Comparison of ENCODE assay signal across 10 cellular contexts in genomic region chr9:34592895-34593601, GRCh38. TPM values are rescaled to one million over a fixed set of nuclear protein-coding genes. Genes with fewer than 3 reads are reported as not detected.
DNase-seq lines count a peak whose midpoint lies in the region; ATAC-seq and TF ChIP-seq lines count a peak whose summit lies in the region.
"Had no signal": no experiment of that assay in that cellular context is flagged by ENCODE, and none has a peak within 500 bp of the region (broad histone marks: within the 10 kb centered on the region; RNA-seq: fewer than 3 reads in every experiment).

No MANE protein-coding gene starts in this region.

- peaks cover 4 to 61% (median 13%) of the 10 kb centered on the region in 9 donors for H3K27me3 ChIP-seq in heart left ventricle
- H3K27me3 ChIP-seq in ovary = no peaks in the 10 kb centered on the region

- TF ChIP-seq CTCF in heart left ventricle (IDR thresholded peaks at IDR 0.05) (no peak), ovary (IDR thresholded peaks at IDR 0.05) (no peak)

- H3K27ac Mint-ChIP-seq in stimulated activated naive B cell treated with anti-CD40 and anti-IgM and Interleukin-4, amounts not matched to agents 10 μg/mL and 1 μg/mL and 100 μg/mL, for 72 hours = no peak overlapping the region

- TF ChIP-seq POLR2A in heart left ventricle (IDR thresholded peaks at IDR 0.05) (no peak), ovary (IDR thresholded peaks at IDR 0.05) (no peak)

- 12 to 20% (median 13%) methylated on average over 12 to 26 of the region's 26 CpGs for WGBS in heart left ventricle, 4 donors
- WGBS in ovary, 3 donors = 6 to 7% (median 7%) methylated on average over 17 to 26 of the region's 26 CpGs

- H3K27me3 Mint-ChIP-seq in stimulated activated naive B cell treated with anti-CD40 and anti-IgM and Interleukin-4, amounts not matched to agents 10 μg/mL and 1 μg/mL and 100 μg/mL, for 72 hours = peaks cover 65 to 75% of the 10 kb centered on the region in 2 donors

- H3K27ac ChIP-seq in heart left ventricle (peak overlapping the region in 8 of 12 donors; percentile 17 to 66 (median 36)), ovary (peak overlapping the region; percentile 60 to 61)

- H3K4me1 Mint-ChIP-seq in stimulated activated naive B cell treated with anti-CD40 and anti-IgM and Interleukin-4, amounts not matched to agents 10 μg/mL and 1 μg/mL and 100 μg/mL, for 72 hours = peaks cover 36 to 50% of the 10 kb centered on the region in 2 donors

- H3K4me1 ChIP-seq in ES-I3 (ENCODE audit: insufficient read depth, low read length) (peaks cover 15% of the 10 kb centered on the region), heart left ventricle (peaks cover 0 to 52% (median 30%) of the 10 kb centered on the region in 12 donors), ovary (ENCODE audit: insufficient read depth) (peaks cover 3% of the 10 kb centered on the region)

- intact Hi-C loops in heart left ventricle (cut with DNase I) (loop anchor here (1.0 to 10.0 kb wide), 12 partner anchors 45 to 261 kb away; no protein-coding TSS in a partner anchor), ovary (cut with DNase I) (loop anchor here in 3 of 4 donors (2.0 to 5.0 kb wide), 4 partner anchors 44 to 191 kb away; no protein-coding TSS in a partner anchor)

- peak; percentile 77 to 83 (median 80) for ATAC-seq in heart left ventricle
- no peak for ATAC-seq in GM18511 (IDR thresholded peaks at IDR 0.05; ENCODE audit: unreplicated experiment)
- no peak for ATAC-seq in stimulated activated naive B cell treated with anti-CD40 and anti-IgM and Interleukin-4, amounts not matched to agents 10 μg/mL and 1 μg/mL and 100 μg/mL, for 72 hours (replicated peaks)

- H3K9ac ChIP-seq in ES-I3 (ENCODE audit: low read depth, low read length) = peak overlapping the region; percentile 19; the same call in 1 of the 2 replicates

- H3K36me3 Mint-ChIP-seq in stimulated activated naive B cell treated with anti-CD40 and anti-IgM and Interleukin-4, amounts not matched to agents 10 μg/mL and 1 μg/mL and 100 μg/mL, for 72 hours = peaks cover 0 to 5% of the 10 kb centered on the region in 2 donors

- peak overlapping the region in 1 of 12 donors; percentile 3 for H3K4me3 ChIP-seq in heart left ventricle
- no peak overlapping the region for H3K4me3 ChIP-seq in ovary

- H3K9me3 ChIP-seq in ES-I3 (ENCODE audit: control insufficient read depth, insufficient read depth, low read length) = no peaks in the 10 kb centered on the region
- no peaks in the 10 kb centered on the region for H3K9me3 ChIP-seq in heart left ventricle
- no peaks in the 10 kb centered on the region for H3K9me3 ChIP-seq in ovary

- no peak for TF ChIP-seq EP300 in ovary (IDR thresholded peaks at IDR 0.05)

- no peak overlapping the region for H3K4me3 Mint-ChIP-seq in stimulated activated naive B cell treated with anti-CD40 and anti-IgM and Interleukin-4, amounts not matched to agents 10 μg/mL and 1 μg/mL and 100 μg/mL, for 72 hours

- H3K9me3 Mint-ChIP-seq in stimulated activated naive B cell treated with anti-CD40 and anti-IgM and Interleukin-4, amounts not matched to agents 10 μg/mL and 1 μg/mL and 100 μg/mL, for 72 hours = no peaks in the 10 kb centered on the region

- H3K36me3 ChIP-seq in ES-I3 (ENCODE audit: insufficient read depth, low read length) (no peaks in the 10 kb centered on the region), heart left ventricle (no peaks in the 10 kb centered on the region), ovary (no peaks in the 10 kb centered on the region)

- DNase-seq in RPMI7951 (ENCODE audit: low read depth) (peak; percentile 8), heart left ventricle (peak; percentile 58 to 80 (median 77)), ovary (peak; percentile 79 to 93 (median 82)), superior temporal gyrus (ENCODE audit: extremely low spot score) (no peak), KG1 (lab: John Stamatoyannopoulos, UW) (no peak)
- DNase-seq in stimulated activated naive B cell treated with anti-CD40 and anti-IgM and Interleukin-4, amounts not matched to agents 10 μg/mL and 1 μg/mL and 100 μg/mL, for 72 hours = no peak
- DNase-seq: effector CD4-positive, alpha-beta T cell; stimulated activated CD4-positive, alpha-beta T cell treated with anti-CD3 and anti-CD28 coated beads, Interleukin-12 subunit alpha, Interleukin-12 subunit beta, amount 100 ng/mL, for 4 hours had no signal

RNA-seq across cellular contexts. Expression of gene CNTFR, which starts 3.5 kb away (rescaled TPM):
- total RNA-seq in RPMI7951 (2014; rRNA removed; shearing (Covaris generic)) = not detected in 2 replicates
- total RNA-seq in heart left ventricle (1 to 10 TPM in 5 of 9 donors, under 1 TPM in 4; 0.43 to 9.8 (median 1.2) TPM), ovary (1 to 10 TPM; 1.3 to 3.7 (median 2.6) TPM)
- polyA plus RNA-seq in heart left ventricle (1 to 10 TPM; 2.2 to 2.3 TPM), ovary (1 to 10 TPM; 1.2 to 4.7 TPM)

RNA-seq across cellular contexts. Expression of gene RPP25L, which starts 18.8 kb away (rescaled TPM):
- total RNA-seq in RPMI7951 (2014; rRNA removed; shearing (Covaris generic)) = 27.6 and 37.6 TPM in 2 replicates
- total RNA-seq in heart left ventricle (10 to 100 TPM; 22.5 to 79.2 (median 38.3) TPM), ovary (10 to 100 TPM; 14.4 to 26.0 (median 20.6) TPM)
- polyA plus RNA-seq in heart left ventricle (10 to 100 TPM; 31.7 to 59.9 TPM), ovary (10 to 100 TPM in 1 of 2 donors, 1 to 10 TPM in 1; 5.4 to 28.8 TPM)

RNA-seq across cellular contexts. Expression of gene DCTN3, which starts 27.2 kb away (rescaled TPM):
- 213 and 217 TPM in 2 replicates for total RNA-seq in RPMI7951 (2014; rRNA removed; shearing (Covaris generic))
- total RNA-seq in heart left ventricle = 100 to 1,000 TPM; 104 to 155 (median 125) TPM
- polyA plus RNA-seq in heart left ventricle = 100 to 1,000 TPM in 1 of 2 donors, 10 to 100 TPM in 1; 73.8 to 118 TPM
- total RNA-seq in ovary = 100 to 1,000 TPM in 1 of 7 donors, 10 to 100 TPM in 6; 56.4 to 103 (median 95.3) TPM
- polyA plus RNA-seq in ovary = 100 to 1,000 TPM in 1 of 2 donors, 10 to 100 TPM in 1; 62.4 to 106 TPM

RNA-seq across cellular contexts. Expression of gene ARID3C, which starts 35.8 kb away (rescaled TPM):
- not detected in 2 replicates for total RNA-seq in RPMI7951 (2014; rRNA removed; shearing (Covaris generic))
- total RNA-seq in heart left ventricle (under 1 TPM in 1 of 9 donors, not detected in 8; 0.20 TPM), ovary (under 1 TPM in 1 of 7 donors, not detected in 6; 0.40 TPM)
- polyA plus RNA-seq in heart left ventricle (not detected), ovary (under 1 TPM in 1 of 2 donors, not detected in 1; 0.07 TPM)

RNA-seq across cellular contexts. Expression of gene SIGMAR1, which starts 44.5 kb away (rescaled TPM):
- total RNA-seq in RPMI7951 (2014; rRNA removed; shearing (Covaris generic)) = 69.6 and 93.2 TPM in 2 replicates
- 10 to 100 TPM; 17.0 to 40.8 (median 24.9) TPM for total RNA-seq in heart left ventricle
- 10 to 100 TPM; 21.1 to 55.3 TPM for polyA plus RNA-seq in heart left ventricle
- total RNA-seq in ovary = 10 to 100 TPM; 47.2 to 73.9 (median 54.3) TPM
- 10 to 100 TPM; 52.7 to 92.4 TPM for polyA plus RNA-seq in ovary

Comparison
In these comparisons a context has a peak if more than half of its experiments do, and no peak if none do; other contexts are left out.
1. DNase-seq: peak in RPMI7951 (single experiment), heart left ventricle (5 of 5) and ovary (5 of 5); none in stimulated activated naive B cell treated with anti-CD40 and anti-IgM and Interleukin-4, amounts not matched to agents 10 μg/mL and 1 μg/mL and 100 μg/mL, for 72 hours (single experiment), superior temporal gyrus (single experiment) and KG1 (single experiment).
2. ATAC-seq: peak in heart left ventricle (4 of 4); none in GM18511 (single experiment) and stimulated activated naive B cell treated with anti-CD40 and anti-IgM and Interleukin-4, amounts not matched to agents 10 μg/mL and 1 μg/mL and 100 μg/mL, for 72 hours (0 of 2).